1 cellular context compared by ENCODE assay signal in genomic region chr18:58490238-58490637, GRCh38.
TF ChIP-seq lines count a peak whose summit lies in the region.

No MANE protein-coding gene starts in this region.

TF ChIP-seq in HepG2, 621 proteins besides CTCF, POLR2A, EP300 and RAD21 (continued from another document and continues in another):
- TF ChIP-seq ZFP90 (CRISPR knock-in tag; IDR thresholded peaks at IDR 0.05; ENCODE audit: borderline replicate concordance), result no peak
- no peak for TF ChIP-seq ATF7 (IDR thresholded peaks at IDR 0.05)
- no peak for TF ChIP-seq ATF7 (CRISPR knock-in tag; IDR thresholded peaks at IDR 0.05)
- no peak for TF ChIP-seq KLF15 (CRISPR knock-in tag; IDR thresholded peaks at IDR 0.05; ENCODE audit: borderline replicate concordance)
- TF ChIP-seq NFKB2 (CRISPR knock-in tag; IDR thresholded peaks at IDR 0.05; ENCODE audit: borderline replicate concordance), result no peak
- no peak for TF ChIP-seq KDM5A (IDR thresholded peaks at IDR 0.05; ENCODE audit: borderline replicate concordance, low read length)
- no peak for TF ChIP-seq ZNF563 (CRISPR knock-in tag; IDR thresholded peaks at IDR 0.05)
- TF ChIP-seq ZSCAN29 (CRISPR knock-in tag; conservative IDR thresholded peaks at IDR 0.05), result no peak
- no peak for TF ChIP-seq ZNF674 (CRISPR knock-in tag; IDR thresholded peaks at IDR 0.05; ENCODE audit: low read depth)
- TF ChIP-seq KAT7 (CRISPR knock-in tag; IDR thresholded peaks at IDR 0.05; ENCODE audit: borderline replicate concordance), result no peak
- peak; percentile 49 for TF ChIP-seq PATZ1 (CRISPR knock-in tag; IDR thresholded peaks at IDR 0.05)
- TF ChIP-seq FOXK1 (CRISPR knock-in tag; IDR thresholded peaks at IDR 0.05; ENCODE audit: borderline replicate concordance, low read depth), result no peak
- no peak for TF ChIP-seq RERE (CRISPR knock-in tag; IDR thresholded peaks at IDR 0.05; ENCODE audit: low read depth)
- TF ChIP-seq ZBTB25 (CRISPR knock-in tag; IDR thresholded peaks at IDR 0.05), result no peak
- TF ChIP-seq ZNF660 (CRISPR knock-in tag; IDR thresholded peaks at IDR 0.05; ENCODE audit: borderline replicate concordance, low read depth), result no peak
- no peak for TF ChIP-seq NFIC (IDR thresholded peaks at IDR 0.05; ENCODE audit: low read length)
- no peak for TF ChIP-seq ZBED4 (CRISPR knock-in tag; IDR thresholded peaks at IDR 0.05; ENCODE audit: borderline replicate concordance)
- no peak for TF ChIP-seq ZNF292 (CRISPR knock-in tag; IDR thresholded peaks at IDR 0.05; ENCODE audit: borderline replicate concordance, low read depth)
- no peak for TF ChIP-seq HMGA1 (CRISPR knock-in tag; conservative IDR thresholded peaks at IDR 0.05)
- no peak for TF ChIP-seq BHLHE40 (IDR thresholded peaks at IDR 0.05; ENCODE audit: low read length)
- no peak for TF ChIP-seq WIZ (CRISPR knock-in tag; IDR thresholded peaks at IDR 0.05)
- TF ChIP-seq TP53 (CRISPR knock-in tag; conservative IDR thresholded peaks at IDR 0.05), result no peak
- no peak for TF ChIP-seq ZNF251 (CRISPR knock-in tag; IDR thresholded peaks at IDR 0.05)
- no peak for TF ChIP-seq BCLAF1 (IDR thresholded peaks at IDR 0.05)
- TF ChIP-seq ZNF33A (CRISPR knock-in tag; IDR thresholded peaks at IDR 0.05; ENCODE audit: borderline replicate concordance), result no peak
- peak; percentile 62; the same call in 1 of the 2 replicates for TF ChIP-seq HNF4G (IDR thresholded peaks at IDR 0.05; ENCODE audit: borderline replicate concordance, low read depth, low read length)
- no peak for TF ChIP-seq HNF4G (CRISPR knock-in tag; IDR thresholded peaks at IDR 0.05; ENCODE audit: borderline replicate concordance, low read depth)
- TF ChIP-seq ZNF496 (CRISPR knock-in tag; IDR thresholded peaks at IDR 0.05; ENCODE audit: insufficient replicate concordance), result no peak
- TF ChIP-seq ZNF781 (CRISPR knock-in tag; IDR thresholded peaks at IDR 0.05; ENCODE audit: borderline replicate concordance, not compliant biosample characterization), result no peak
- TF ChIP-seq RNF2 (conservative IDR thresholded peaks at IDR 0.05; ENCODE audit: low read depth), result no peak
- no peak for TF ChIP-seq SKIL (CRISPR knock-in tag; IDR thresholded peaks at IDR 0.05; ENCODE audit: borderline replicate concordance)
- peak; percentile 37 for TF ChIP-seq STAG1 (CRISPR knock-in tag; IDR thresholded peaks at IDR 0.05)
- TF ChIP-seq ZNF773 (CRISPR knock-in tag; IDR thresholded peaks at IDR 0.05; ENCODE audit: borderline replicate concordance), result no peak
- no peak for TF ChIP-seq ZKSCAN8 (CRISPR knock-in tag; IDR thresholded peaks at IDR 0.05; ENCODE audit: borderline replicate concordance)
- no peak for TF ChIP-seq TSC22D2 (CRISPR knock-in tag; IDR thresholded peaks at IDR 0.05; ENCODE audit: borderline replicate concordance)
- no peak for TF ChIP-seq ZFP37 (CRISPR knock-in tag; IDR thresholded peaks at IDR 0.05; ENCODE audit: borderline replicate concordance)
- no peak for TF ChIP-seq KLF11 (CRISPR knock-in tag; IDR thresholded peaks at IDR 0.05)
- no peak for TF ChIP-seq AGO1 (IDR thresholded peaks at IDR 0.05; ENCODE audit: low read depth, low read length, poor library complexity, severe bottlenecking)
- TF ChIP-seq ZUFSP (CRISPR knock-in tag; IDR thresholded peaks at IDR 0.05; ENCODE audit: borderline replicate concordance), result no peak
- peak; percentile 80 for TF ChIP-seq ZNF644 (CRISPR knock-in tag; IDR thresholded peaks at IDR 0.05; ENCODE audit: low read depth)
- TF ChIP-seq MTA3 (CRISPR knock-in tag; IDR thresholded peaks at IDR 0.05), result no peak
